Comparison of ENCODE assay signal across 1 cellular context in the genomic region with DNA sequence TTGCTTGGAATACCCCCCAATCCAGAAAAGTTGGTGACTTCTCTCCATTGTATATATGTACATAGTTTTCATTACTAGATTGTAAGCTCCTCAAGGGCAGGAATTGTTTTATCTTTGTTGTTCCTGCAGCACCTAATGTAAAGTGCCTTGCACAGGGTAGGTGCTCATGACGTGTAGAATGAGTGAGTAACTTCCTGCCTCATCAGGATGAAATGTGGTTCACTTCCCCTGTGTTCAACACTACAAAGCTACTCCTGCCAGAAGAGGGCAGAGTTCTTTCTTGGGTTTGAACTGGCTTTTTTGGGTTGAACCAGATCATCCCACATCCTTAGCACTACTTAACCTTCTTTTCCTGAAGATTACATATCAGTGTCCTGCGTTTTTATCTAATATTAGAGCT.
TF ChIP-seq lines count a peak whose summit lies in the region.

No MANE protein-coding gene starts in this region.

TF ChIP-seq in IMR-90, 13 proteins besides CTCF, POLR2A, EP300 and RAD21 (continued from another document):
- TF ChIP-seq CEBPB (IDR thresholded peaks at IDR 0.05; ENCODE audit: low read depth, low read length) (no peak), MXI1 (IDR thresholded peaks at IDR 0.05; ENCODE audit: borderline replicate concordance, low read depth, low read length) (no peak), BHLHE40 (IDR thresholded peaks at IDR 0.05; ENCODE audit: low read depth, low read length) (no peak), RCOR1 (IDR thresholded peaks at IDR 0.05; ENCODE audit: insufficient replicate concordance, low read length) (no peak), CHD1 (IDR thresholded peaks at IDR 0.05; ENCODE audit: low read depth, low read length) (no peak), SMC3 (IDR thresholded peaks at IDR 0.05; ENCODE audit: low read depth, low read length) (no peak), FOS (IDR thresholded peaks at IDR 0.05; ENCODE audit: low read depth, low read length) (no peak)
- TF ChIP-seq, protein P1, sequence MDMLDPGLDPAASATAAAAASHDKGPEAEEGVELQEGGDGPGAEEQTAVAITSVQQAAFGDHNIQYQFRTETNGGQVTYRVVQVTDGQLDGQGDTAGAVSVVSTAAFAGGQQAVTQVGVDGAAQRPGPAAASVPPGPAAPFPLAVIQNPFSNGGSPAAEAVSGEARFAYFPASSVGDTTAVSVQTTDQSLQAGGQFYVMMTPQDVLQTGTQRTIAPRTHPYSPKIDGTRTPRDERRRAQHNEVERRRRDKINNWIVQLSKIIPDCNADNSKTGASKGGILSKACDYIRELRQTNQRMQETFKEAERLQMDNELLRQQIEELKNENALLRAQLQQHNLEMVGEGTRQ (IDR thresholded peaks at IDR 0.05; ENCODE audit: low read depth, low read length): no peak
- TF ChIP-seq, protein P2, sequence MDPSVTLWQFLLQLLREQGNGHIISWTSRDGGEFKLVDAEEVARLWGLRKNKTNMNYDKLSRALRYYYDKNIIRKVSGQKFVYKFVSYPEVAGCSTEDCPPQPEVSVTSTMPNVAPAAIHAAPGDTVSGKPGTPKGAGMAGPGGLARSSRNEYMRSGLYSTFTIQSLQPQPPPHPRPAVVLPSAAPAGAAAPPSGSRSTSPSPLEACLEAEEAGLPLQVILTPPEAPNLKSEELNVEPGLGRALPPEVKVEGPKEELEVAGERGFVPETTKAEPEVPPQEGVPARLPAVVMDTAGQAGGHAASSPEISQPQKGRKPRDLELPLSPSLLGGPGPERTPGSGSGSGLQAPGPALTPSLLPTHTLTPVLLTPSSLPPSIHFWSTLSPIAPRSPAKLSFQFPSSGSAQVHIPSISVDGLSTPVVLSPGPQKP (IDR thresholded peaks at IDR 0.05; ENCODE audit: borderline replicate concordance, low read depth, low read length): no peak
